In genomic region chr15:79099692-79100091, GRCh38 we compare ENCODE assay signal across 31 cellular contexts. TPM values are rescaled to one million over a fixed set of nuclear protein-coding genes. Genes with fewer than 3 reads are reported as not detected.
DNase-seq lines count a peak whose midpoint lies in the region; ATAC-seq, FAIRE-seq and TF ChIP-seq lines count a peak whose summit lies in the region.
"Had no signal": no experiment of that assay in that cellular context is flagged by ENCODE, and none has a peak within 500 bp of the region (broad histone marks: within the 10 kb centered on the region; RNA-seq: fewer than 3 reads in every experiment).

No MANE protein-coding gene starts in this region.

- no peaks in the 10 kb centered on the region for H3F3A ChIP-seq in MM.1S (ENCODE audit: insufficient read depth, low read length)

- POLR2A ChIA-PET in HepG2 (lab: Yijun Ruan, JAX) (no interaction called here), GM10248 (lab: Yijun Ruan, JAX) (no interaction called here)

- H3K9me2 ChIP-seq in MM.1S (replicated peaks; ENCODE audit: insufficient read depth, low read length) = no peaks in the 10 kb centered on the region

- no peak overlapping the region for H2AFZ ChIP-seq in HepG2 (ENCODE audit: low read length)
- no peak overlapping the region for H2AFZ ChIP-seq in MM.1S (ENCODE audit: low read length)

- FAIRE-seq in bronchial epithelial cell (lab: Jason Lieb, UNC) = peak; percentile 80
- no peak for FAIRE-seq in HepG2 (lab: Jason Lieb, UNC)
- FAIRE-seq: H1 had no signal

- H3K27ac ChIP-seq in left ventricle myocardium inferior (replicated peaks) (no peak overlapping the region), HepG2 (ENCODE audit: extremely low read length, insufficient read depth, low read length) (no peak overlapping the region), MM.1S (ENCODE audit: low read length) (no peak overlapping the region)
- H3K27ac ChIP-seq: adrenal gland, brain microvascular endothelial cell, colonic mucosa, esophagus muscularis mucosa, heart right ventricle, right lobe of liver, WERI-Rb-1 had no signal

- no peak overlapping the region for H3K4me2 ChIP-seq in HepG2 (ENCODE audit: low read depth, low read length)
- no peak overlapping the region for H3K4me2 ChIP-seq in MM.1S (ENCODE audit: low read depth, low read length)

- CTCF ChIA-PET in HepG2 (lab: Yijun Ruan, JAX; ENCODE audit: low intra/inter-chr PET ratio, low total read pairs) (no interaction called here), GM10248 (lab: Yijun Ruan, JAX) (interaction anchor here (0.7 to 1.1 kb wide), 2 partner anchors 10 to 11 kb away, joined by 3 to 4 read pairs; no protein-coding TSS in a partner anchor)

- H3K9me3 ChIP-seq in left ventricle myocardium inferior (replicated peaks) = no peaks in the 10 kb centered on the region
- no peaks in the 10 kb centered on the region for H3K9me3 ChIP-seq in HepG2 (ENCODE audit: low read length)
- no peaks in the 10 kb centered on the region for H3K9me3 ChIP-seq in MM.1S (replicated peaks; ENCODE audit: insufficient read depth, low read length)
- H3K9me3 ChIP-seq: adrenal gland, colonic mucosa, esophagus muscularis mucosa, heart right ventricle, MG63, right lobe of liver had no signal

- TF ChIP-seq POLR2A in HepG2 (IDR thresholded peaks at IDR 0.05; ENCODE audit: insufficient read depth in 1 of 2, low read depth in 2 of 2, low read length in 2 of 2) = no peak

- no peak for TF ChIP-seq EP300 in HepG2 (IDR thresholded peaks at IDR 0.05; ENCODE audit: low read depth in 2 of 2, low read length in 2 of 2)
- TF ChIP-seq EP300 in HepG2 (CRISPR knock-in tag; IDR thresholded peaks at IDR 0.05; ENCODE audit: borderline replicate concordance) = no peak

- BruUV-seq in HepG2 (replicated peaks; lab: Mats Ljungman, UMichigan) = no TSS peak

- H3K4me1 ChIP-seq in left ventricle myocardium inferior (no peaks in the 10 kb centered on the region), HepG2 (ENCODE audit: insufficient read depth, low read length) (no peaks in the 10 kb centered on the region), MM.1S (ENCODE audit: low read length) (no peaks in the 10 kb centered on the region)
- H3K4me1 ChIP-seq: adrenal gland, colonic mucosa, esophagus muscularis mucosa, heart right ventricle, right lobe of liver had no signal

- no peak overlapping the region for H3K4me3 ChIP-seq in left ventricle myocardium inferior
- H3K4me3 ChIP-seq in bronchial epithelial cell (ENCODE audit: low read depth, low read length) = no peak overlapping the region
- no peak overlapping the region for H3K4me3 ChIP-seq in HepG2 (replicated peaks in 1 of 3; ENCODE audit: insufficient read depth in 1 of 3, low read depth in 2 of 3, low read length in 3 of 3)
- no peak overlapping the region for H3K4me3 ChIP-seq in MM.1S (ENCODE audit: low read length)
- H3K4me3 ChIP-seq: adrenal gland, colonic mucosa, esophagus muscularis mucosa, heart right ventricle, MG63, right lobe of liver had no signal

- TF ChIP-seq RAD21 in HepG2 (CRISPR knock-in tag; IDR thresholded peaks at IDR 0.05) = no peak

- 26% methylated on average over 4 of the region's 4 CpGs for WGBS in HepG2 (ENCODE audit: low lambda C conversion rate)

- peaks cover 95% of the 10 kb centered on the region for H3K27me3 ChIP-seq in left ventricle myocardium inferior (ENCODE audit: low read depth)
- H3K27me3 ChIP-seq in bronchial epithelial cell (ENCODE audit: control insufficient read depth, insufficient read depth, low read length) = no peaks in the 10 kb centered on the region
- H3K27me3 ChIP-seq in HepG2 (ENCODE audit: control insufficient read depth in 1 of 2, insufficient read depth in 2 of 2, low read length in 2 of 2) = peaks cover 2 to 30% of the 10 kb centered on the region in 2 experiments; a peak in 2 of 5 replicates
- no peaks in the 10 kb centered on the region for H3K27me3 ChIP-seq in MM.1S (replicated peaks; ENCODE audit: insufficient read depth, low read length)
- H3K27me3 ChIP-seq: colonic mucosa, right lobe of liver had no signal

- no peak for ATAC-seq in HepG2
- ATAC-seq in HG02678 (IDR thresholded peaks at IDR 0.05; ENCODE audit: unreplicated experiment) = no peak
- ATAC-seq: activated T-cell treated with anti-CD3 and anti-CD28 coated beads, Interleukin-2, amount 50 U/mL, for 72 hours; heart right ventricle; right lobe of liver; Right ventricle myocardium inferior; stimulated activated effector memory CD8-positive, alpha-beta T cell treated with anti-CD3 and anti-CD28 coated beads, Interleukin-12 subunit alpha, Interleukin-12 subunit beta, amount 100 ng/mL, for 72 hours had no signal

- H4K20me1 ChIP-seq in HepG2 (ENCODE audit: insufficient read depth, low read length) (no peaks in the 10 kb centered on the region), MM.1S (ENCODE audit: insufficient read depth, low read length) (no peaks in the 10 kb centered on the region)

- no peaks in the 10 kb centered on the region for H3K36me3 ChIP-seq in left ventricle myocardium inferior
- H3K36me3 ChIP-seq in bronchial epithelial cell (ENCODE audit: control insufficient read depth, insufficient read depth, low read length) = no peaks in the 10 kb centered on the region
- no peaks in the 10 kb centered on the region for H3K36me3 ChIP-seq in HepG2 (replicated peaks in 1 of 2; ENCODE audit: control insufficient read depth in 1 of 2, insufficient read depth in 2 of 2, low read length in 2 of 2)
- H3K36me3 ChIP-seq in MM.1S (replicated peaks; ENCODE audit: insufficient read depth, low read length) = no peaks in the 10 kb centered on the region
- H3K36me3 ChIP-seq: adrenal gland, brain microvascular endothelial cell, colonic mucosa, esophagus muscularis mucosa, heart right ventricle, MG63, right lobe of liver, WERI-Rb-1 had no signal

- no peak for TF ChIP-seq CTCF in left ventricle myocardium inferior (IDR thresholded peaks at IDR 0.05; ENCODE audit: borderline replicate concordance)
- TF ChIP-seq CTCF in bronchial epithelial cell (IDR thresholded peaks at IDR 0.05; ENCODE audit: insufficient read depth, low read length, severe bottlenecking) = no peak
- no peak for TF ChIP-seq CTCF in HepG2 (CRISPR knock-in tag; IDR thresholded peaks at IDR 0.05)
- TF ChIP-seq CTCF in MM.1S (IDR thresholded peaks at IDR 0.05; ENCODE audit: low read length) = no peak
- TF ChIP-seq CTCF in GM10248 (IDR thresholded peaks at IDR 0.05; ENCODE audit: control extremely low read depth, extremely low read depth, low read depth, missing control alignments) = no peak

- H3K9ac ChIP-seq in HepG2 (ENCODE audit: insufficient read depth, low read depth, low read length) (no peak overlapping the region), MM.1S (ENCODE audit: low read length) (no peak overlapping the region)

- in situ Hi-C loops in HepG2 (cut with HindIII; ENCODE audit: extremely low pct_ligation_motif_present, low pct_unique_long_range_greater_than_20kb) = no loop called here

- intact Hi-C loops in cardiac septum (cut with DNase I) (no loop called here), left ventricle myocardium inferior (cut with micrococcal nuclease) (no loop called here), HepG2 (cut with micrococcal nuclease; ENCODE audit: unreplicated experiment) (no loop called here)

- DNase-seq in cardiac septum (ENCODE audit: low spot score) = peak; percentile 46
- no peak for DNase-seq in left ventricle myocardium inferior
- DNase-seq in bronchial epithelial cell (ENCODE audit: low read depth) = no peak
- no peak for DNase-seq in HepG2 (ENCODE audit: low spot score)
- no peak for DNase-seq in MM.1S
- no peak for DNase-seq in cerebellum (ENCODE audit: low spot score)
- no peak for DNase-seq in GM10248 (ENCODE audit: extremely low spot score)
- DNase-seq: 8988T; activated CD4-positive, alpha-beta T cell treated with anti-CD3 and anti-CD28 coated beads, Interleukin-2, amount 10 ng/mL, durations not matched to agents 7 days and 5 days; activated naive CD4-positive, alpha-beta T cell treated with anti-CD3 and anti-CD28 coated beads for 36 hours; activated T-cell treated with anti-CD3 and anti-CD28 coated beads, Interleukin-2, amount 50 U/mL, for 72 hours; adrenal gland; AML-193; brain microvascular endothelial cell; CD4-positive, alpha-beta memory T cell; colonic mucosa; foreskin melanocyte; heart right ventricle; KBM-7; MG63; NCI-H1436; NCI-H2081 treated with DMSO at 0.1 percent for 48 hours; stimulated activated CD4-positive, alpha-beta T cell treated with anti-CD3 and anti-CD28 coated beads, Interleukin-4, amount 100 ng/mL, for 24 hours; substantia nigra; WERI-Rb-1 had no signal

- H3K79me2 ChIP-seq in HepG2 (ENCODE audit: insufficient read depth, low read length) (no peaks in the 10 kb centered on the region), MM.1S (ENCODE audit: low read length) (no peaks in the 10 kb centered on the region)

TF ChIP-seq in HepG2, 621 proteins besides CTCF, POLR2A, EP300 and RAD21 (continues in another document):
- peak; percentile 87 for TF ChIP-seq MIER2 (CRISPR knock-in tag; IDR thresholded peaks at IDR 0.05)

RNA-seq across cellular contexts. Expression of gene RASGRF1, which starts 9.1 kb away (rescaled TPM):
- total RNA-seq in cardiac septum (0.11 TPM), left ventricle myocardium inferior (not detected), bronchial epithelial cell (under 0.01 TPM in 1 of 2 replicates, not detected in the other), HepG2 (2016; rRNA removed; fragmentation: Illumina TruSeq; extraction: Trizol) (0.55 TPM in 2 replicates), cerebellum (16.9 TPM)
- total RNA-seq in HepG2 (2016; cell fraction: cytosol; rRNA removed; fragmentation: Illumina TruSeq; extraction: Trizol; ENCODE audit: low read depth) = 0.51 and 0.71 TPM in 2 replicates
- total RNA-seq in HepG2 (2016; cell fraction: insoluble cytoplasmic fraction; rRNA removed; fragmentation: Illumina TruSeq; extraction: Trizol) = 0.09 and 0.13 TPM in 2 replicates
- 0.24 and 0.40 TPM in 2 replicates for total RNA-seq in HepG2 (2016; cell fraction: membrane; rRNA removed; fragmentation: Illumina TruSeq; extraction: Trizol)
- 0.34 and 0.78 TPM in 2 replicates for total RNA-seq in HepG2 (2016; cell fraction: nucleus; rRNA removed; fragmentation: Illumina TruSeq; extraction: Trizol)
- 1.2 and 3.0 TPM in 2 replicates for polyA plus RNA-seq in HepG2 (2011; rRNA removed)
- 1.0 TPM in 2 replicates for polyA plus RNA-seq in HepG2 (2011; cell fraction: cytosol; rRNA removed)
- 2.5 and 3.4 TPM in 2 replicates for polyA plus RNA-seq in HepG2 (2011; cell fraction: nucleus; rRNA removed)
- 0.91 and 1.3 TPM in 2 replicates for polyA plus RNA-seq in HepG2 (2012)
- polyA plus RNA-seq in HepG2 (2016; cell fraction: cytosol; fragmentation: Illumina TruSeq; extraction: Trizol; ENCODE audit: low read depth) = 0.15 and 0.17 TPM in 2 replicates
- 0.09 and 0.22 TPM in 2 replicates for polyA plus RNA-seq in HepG2 (2016; cell fraction: insoluble cytoplasmic fraction; fragmentation: Illumina TruSeq; extraction: Trizol; ENCODE audit: low read depth)
- polyA plus RNA-seq in HepG2 (2016; cell fraction: membrane; fragmentation: Illumina TruSeq; extraction: Trizol; ENCODE audit: low read depth) = 0.37 and 0.96 TPM in 2 replicates
- 0.15 TPM in 1 of 2 replicates, not detected in the other for polyA plus RNA-seq in HepG2 (2016; cell fraction: nucleus; fragmentation: Illumina TruSeq; extraction: Trizol; ENCODE audit: insufficient read depth, low read depth)
- 0.09 and 0.70 TPM in 2 replicates for polyA minus RNA-seq in HepG2 (2011; rRNA and poly(A)+ RNA removed; ENCODE audit: low replicate concordance)
- polyA minus RNA-seq in HepG2 (2011; cell fraction: cytosol; rRNA and poly(A)+ RNA removed) = 0.69 and 1.2 TPM in 2 replicates
- polyA minus RNA-seq in HepG2 (2011; cell fraction: nucleus; rRNA and poly(A)+ RNA removed) = 3.7 and 5.4 TPM in 2 replicates
- total RNA-seq: activated CD4-positive, alpha-beta T cell treated with anti-CD3 and anti-CD28 coated beads, Interleukin-2, amount 10 ng/mL, durations not matched to agents 7 days and 5 days; activated naive CD4-positive, alpha-beta T cell treated with anti-CD3 and anti-CD28 coated beads for 36 hours; activated T-cell treated with anti-CD3 and anti-CD28 coated beads, Interleukin-2, amount 50 U/mL, for 72 hours; CD4-positive, alpha-beta memory T cell; Right ventricle myocardium inferior had no signal
- polyA plus RNA-seq: CD4-positive, alpha-beta memory T cell had no signal

Comparison
In these comparisons a context has a peak if more than half of its experiments do, and no peak if none do; other contexts are left out.
1. RNA of gene RASGRF1, which starts 9.1 kb away (total RNA-seq): 16.9 TPM in cerebellum (single experiment); 0.09 to 0.78 TPM in HepG2, 0.11 TPM in cardiac septum (single experiment), not detected in left ventricle myocardium inferior (single experiment) and under 0.01 TPM in bronchial epithelial cell; every median in the first group is over 10 times any median in the second.